Comparison of ENCODE assay signal across 11 cellular contexts in the genomic region with DNA sequence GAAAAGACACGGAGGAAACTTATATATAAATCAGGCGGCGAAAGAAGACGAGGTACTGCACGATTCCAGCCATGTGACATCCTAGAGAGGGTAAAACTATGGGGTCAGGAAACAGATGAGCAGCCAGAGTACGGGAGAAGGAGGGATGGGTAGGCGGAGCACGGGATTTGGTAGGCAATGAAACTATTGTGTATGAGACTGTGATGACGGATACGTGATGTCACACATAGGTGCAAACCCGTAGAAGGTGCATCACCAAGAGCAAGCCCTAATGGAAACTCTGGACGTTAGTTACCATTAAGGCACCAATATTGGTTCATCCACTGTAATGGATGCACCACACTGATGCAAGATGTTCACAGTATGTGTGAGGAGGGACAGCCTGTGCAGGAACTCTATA.
"Had no signal": no experiment of that assay in that cellular context is flagged by ENCODE, and none has a peak within 500 bp of the region (broad histone marks: within the 10 kb centered on the region; RNA-seq: fewer than 3 reads in every experiment).

No MANE protein-coding gene starts in this region.

- H3K4me1 ChIP-seq: HAP-1 had no signal

- H3K9me3 ChIP-seq: HAP-1 had no signal

- H3K9ac ChIP-seq: GM23248 had no signal

- H2AFZ ChIP-seq: GM23248, GM23338 had no signal

- H3K4me2 ChIP-seq: GM23338 had no signal

- ATAC-seq: GM23338, HCT116 had no signal

- H3K27ac ChIP-seq: GM23248 had no signal

- FAIRE-seq: H1, H54 had no signal

- DNase-seq: GM23248, GOT3, H7, H9, HCEC 1CT, HFFc6 had no signal

- H3K36me3 ChIP-seq: HAP-1 had no signal

- H3K4me3 ChIP-seq: GM23248, GM23338, HAP-1 had no signal
